In the genomic region with DNA sequence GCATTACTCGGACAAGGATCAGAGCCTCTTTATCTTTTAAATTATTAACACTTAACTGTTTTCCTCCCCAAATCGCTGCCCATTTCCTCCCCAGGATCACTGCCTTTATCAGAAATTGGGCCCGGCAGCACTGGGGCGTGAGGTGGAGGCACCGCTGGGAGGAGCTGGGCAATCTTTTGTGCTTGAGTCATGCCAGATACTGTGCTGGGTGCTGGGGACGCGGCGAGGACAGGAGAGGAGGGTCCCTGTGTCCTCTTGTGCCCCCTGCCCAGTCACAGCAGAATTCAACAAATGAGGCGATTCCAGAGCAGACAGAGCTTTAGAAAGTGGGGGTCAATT, we compare ENCODE assay signal across 8 cellular contexts.
DNase-seq lines count a peak whose midpoint lies in the region; TF ChIP-seq lines count a peak whose summit lies in the region.

No MANE protein-coding gene starts in this region.

- H3K9ac ChIP-seq in BLaER1 (peak overlapping the region; percentile 84), neural progenitor cell (no peak overlapping the region), Karpas-422 (ENCODE audit: low read length) (no peak overlapping the region)

- peak overlapping the region; percentile 35 for H3K4me3 Mint-ChIP-seq in neural progenitor cell

- H3K4me1 Mint-ChIP-seq in neural progenitor cell = peaks cover 20% of the 10 kb centered on the region

- H3K4me2 ChIP-seq in BLaER1 = peak overlapping the region; percentile 94
- H3K4me2 ChIP-seq in neural progenitor cell = peak overlapping the region; percentile 86
- no peak overlapping the region for H3K4me2 ChIP-seq in Karpas-422 (ENCODE audit: low read depth, low read length, poor library complexity, severe bottlenecking)

- H3K9me3 ChIP-seq in BLaER1 = no peaks in the 10 kb centered on the region
- no peaks in the 10 kb centered on the region for H3K9me3 ChIP-seq in neural progenitor cell (ENCODE audit: low read depth)
- no peaks in the 10 kb centered on the region for H3K9me3 ChIP-seq in Karpas-422 (ENCODE audit: low read length)

- H3K4me3 ChIP-seq in BLaER1 (peak overlapping the region; percentile 69), neural progenitor cell (peak overlapping the region; percentile 41), Karpas-422 (ENCODE audit: low read length) (no peak overlapping the region)

- H3K79me2 ChIP-seq in neural progenitor cell (ENCODE audit: low read depth) (no peaks in the 10 kb centered on the region), Karpas-422 (ENCODE audit: low read length) (no peaks in the 10 kb centered on the region)

- peak; percentile 7 for DNase-seq in RPMI8226
- DNase-seq in fibroblast of peridontal ligament (ENCODE audit: extremely low read depth) = peak; percentile 2
- no peak for DNase-seq in neural progenitor cell (ENCODE audit: low spot score)
- DNase-seq in GM19238 (ENCODE audit: insufficient read length, low spot score) = no peak
- DNase-seq in SKM-1 (lab: John Stamatoyannopoulos, UW; ENCODE audit: unreplicated experiment) = no peak
- no peak for DNase-seq in Karpas-422
- no peak for DNase-seq in NCI-H526 treated with DMSO at 0.1 percent for 48 hours (lab: John Stamatoyannopoulos, UW)

- H3F3A ChIP-seq in neural progenitor cell (ENCODE audit: low read depth) = no peaks in the 10 kb centered on the region

- H3K4me1 ChIP-seq in BLaER1 (peaks cover 19% of the 10 kb centered on the region), neural progenitor cell (peaks cover 7% of the 10 kb centered on the region), Karpas-422 (ENCODE audit: low read length) (no peaks in the 10 kb centered on the region)

- H3K27me3 ChIP-seq in BLaER1 (no peaks in the 10 kb centered on the region), neural progenitor cell (peaks cover 24% of the 10 kb centered on the region), Karpas-422 (ENCODE audit: low read length) (no peaks in the 10 kb centered on the region)

- peaks cover 18% of the 10 kb centered on the region for H3K27me3 Mint-ChIP-seq in neural progenitor cell (ENCODE audit: insufficient read depth, low read depth)

- no peak for TF ChIP-seq CTCF in neural progenitor cell (IDR thresholded peaks at IDR 0.05)

- H3K27ac ChIP-seq in BLaER1 (peak overlapping the region; percentile 88), neural progenitor cell (no peak overlapping the region), Karpas-422 (ENCODE audit: low read length) (no peak overlapping the region)

- H2AFZ ChIP-seq in neural progenitor cell (replicated peaks) (peak overlapping the region; percentile 97), Karpas-422 (ENCODE audit: low read length) (no peak overlapping the region)

- H3K36me3 ChIP-seq in BLaER1 (no peaks in the 10 kb centered on the region), neural progenitor cell (no peaks in the 10 kb centered on the region), Karpas-422 (ENCODE audit: insufficient read depth, low read length) (no peaks in the 10 kb centered on the region)

- no peaks in the 10 kb centered on the region for H3K36me3 Mint-ChIP-seq in neural progenitor cell

- H3K9me2 ChIP-seq in Karpas-422 (replicated peaks; ENCODE audit: insufficient read depth, low read length) = no peaks in the 10 kb centered on the region

- H3K9me3 Mint-ChIP-seq in neural progenitor cell = no peaks in the 10 kb centered on the region

- no peak overlapping the region for H3K27ac Mint-ChIP-seq in neural progenitor cell

- H4K20me1 ChIP-seq in BLaER1 (no peaks in the 10 kb centered on the region), neural progenitor cell (ENCODE audit: low read depth) (no peaks in the 10 kb centered on the region), Karpas-422 (ENCODE audit: insufficient read depth, low read depth, low read length) (no peaks in the 10 kb centered on the region)

Comparison
In these comparisons a context has a peak if more than half of its experiments do, and no peak if none do; other contexts are left out.
1. DNase-seq: peak in RPMI8226 (single experiment) and fibroblast of peridontal ligament (single experiment); none in neural progenitor cell (single experiment), GM19238 (single experiment), SKM-1 (single experiment), Karpas-422 (single experiment) and NCI-H526 treated with DMSO at 0.1 percent for 48 hours (single experiment).